7 cellular contexts compared by ENCODE assay signal in the genomic region with DNA sequence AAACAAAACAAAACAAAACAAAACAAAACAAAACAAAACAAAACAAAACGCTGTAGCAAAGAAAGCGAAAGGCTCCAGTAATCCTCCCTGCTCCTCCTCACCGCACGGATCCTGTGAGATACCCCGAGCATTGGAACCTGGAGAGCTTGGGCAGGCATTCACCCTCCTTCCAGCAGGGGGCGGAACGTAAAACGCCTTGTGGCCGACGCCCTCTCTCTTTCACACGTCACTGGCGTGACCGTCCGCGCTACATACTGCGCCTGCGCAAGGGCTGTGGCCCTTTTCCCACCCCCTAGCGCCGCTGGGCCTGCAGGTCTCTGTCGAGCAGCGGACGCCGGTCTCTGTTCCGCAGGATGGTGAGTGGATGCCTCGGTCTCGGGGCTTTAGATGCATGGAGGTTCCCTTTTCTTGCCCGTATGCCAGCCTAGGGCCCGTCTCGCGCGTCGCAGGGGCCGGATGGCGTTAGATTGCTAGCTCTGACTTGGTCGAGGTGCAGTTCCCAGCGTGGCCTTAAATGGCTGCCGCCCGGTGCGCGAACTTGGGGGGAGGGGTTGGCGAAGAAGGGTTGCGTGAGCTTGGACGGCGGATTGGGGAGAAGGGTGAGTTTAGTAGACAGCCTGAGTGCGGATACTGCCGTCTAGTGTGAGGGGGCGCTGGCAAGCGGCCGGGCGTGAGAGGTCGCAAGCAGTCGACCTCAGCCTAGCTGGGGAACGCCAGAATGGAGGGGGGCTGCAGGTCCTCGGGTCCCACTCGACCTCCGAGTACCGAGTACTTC. TPM values are rescaled to one million over a fixed set of nuclear protein-coding genes. Genes with fewer than 3 reads are reported as not detected.
A peak's percentile ranks its signal among the peaks of the same experiment; 100 is the strongest.
DNase-seq lines count a peak whose midpoint lies in the region; ATAC-seq, FAIRE-seq and TF ChIP-seq lines count a peak whose summit lies in the region.

A gene (plus strand): TSS at position 279 of the 775 bp plus-strand sequence. CDS start 75 bp downstream, at position 354.

- no peaks in the 10 kb centered on the region for H3K9me3 ChIP-seq in astrocyte (ENCODE audit: insufficient read depth, low read depth, low read length)

- H2AFZ ChIP-seq in astrocyte (ENCODE audit: low read depth, low read length) = peak within 1 kb of the TSS; percentile 88

- H3K27me3 Mint-ChIP-seq in astrocyte (ENCODE audit: low read depth, unreplicated experiment) = no peaks in the 10 kb centered on the region

- H3K9ac ChIP-seq in astrocyte (ENCODE audit: low read length) = peak within 1 kb of the TSS; percentile 100

- H3K79me2 ChIP-seq in astrocyte (ENCODE audit: insufficient read depth, low read length) = peaks cover 52% of the 10 kb centered on the region

- H3K27ac ChIP-seq in astrocyte (ENCODE audit: low read depth, low read length) = peak within 1 kb of the TSS; percentile 96

- peaks cover 50% of the 10 kb centered on the region for H4K20me1 ChIP-seq in astrocyte (ENCODE audit: insufficient read depth, low read length)

- DNase-seq in GM18507 (ENCODE audit: extremely low spot score, insufficient read length, low read depth) (peak; percentile 98), NCI-H2029 (lab: John Stamatoyannopoulos, UW) (peak; percentile 98), T-helper 22 cell (ENCODE audit: low read depth) (peak; percentile 91), astrocyte (ENCODE audit: low read depth) (peak; percentile 89), hepatic stellate cell (ENCODE audit: low spot score) (peak; percentile 96), renal cortical epithelial cell (ENCODE audit: low read depth) (peak; percentile 91)

- no peaks in the 10 kb centered on the region for H3K27me3 ChIP-seq in astrocyte (ENCODE audit: insufficient read depth, low read length)

- peak within 1 kb of the TSS; percentile 96 for H3K4me3 Mint-ChIP-seq in astrocyte (ENCODE audit: unreplicated experiment)

- FAIRE-seq in GM18507 (lab: Jason Lieb, UNC) (peak; percentile 97), astrocyte (lab: Jason Lieb, UNC) (peak; percentile 17)

- H3K36me3 ChIP-seq in astrocyte (ENCODE audit: insufficient read depth, low read length) = peaks cover 37% of the 10 kb centered on the region

- peaks cover 30% of the 10 kb centered on the region for H3K4me1 ChIP-seq in astrocyte (ENCODE audit: insufficient read depth, low read length)

- peak; percentile 92 for ATAC-seq in HG02981 (IDR thresholded peaks at IDR 0.05; ENCODE audit: unreplicated experiment)

- peak within 1 kb of the TSS; percentile 100 for H3K4me3 ChIP-seq in astrocyte (ENCODE audit: insufficient read depth, low read depth, low read length)

- peak; percentile 99 for TF ChIP-seq CTCF in astrocyte (IDR thresholded peaks at IDR 0.05; ENCODE audit: insufficient read depth, low read depth, low read length)

- H3K4me2 ChIP-seq in astrocyte (ENCODE audit: low read length) = peak within 1 kb of the TSS; percentile 93

- H3K4me1 Mint-ChIP-seq in astrocyte (ENCODE audit: low read depth, unreplicated experiment) = peaks cover 25% of the 10 kb centered on the region

- no peaks in the 10 kb centered on the region for H3K9me3 Mint-ChIP-seq in astrocyte (ENCODE audit: unreplicated experiment)

- H3K27ac Mint-ChIP-seq in astrocyte (ENCODE audit: unreplicated experiment) = peak within 1 kb of the TSS; percentile 99

- peaks cover 26% of the 10 kb centered on the region for H3K36me3 Mint-ChIP-seq in astrocyte (ENCODE audit: low read depth, unreplicated experiment)

RNA-seq across cellular contexts. Expression of the gene that starts here (rescaled TPM):
- 741 and 846 TPM in 2 replicates for total RNA-seq in astrocyte
- 826 and 1,085 TPM in 2 replicates for total RNA-seq in renal cortical epithelial cell

Comparison
In these comparisons a context has a peak if more than half of its experiments do, and no peak if none do; other contexts are left out.
1. Peak in every context shown above with its lines: DNase-seq, ATAC-seq, H3K4me3 ChIP-seq and H3K27ac ChIP-seq.